8 cellular contexts compared by ENCODE assay signal in the genomic region with DNA sequence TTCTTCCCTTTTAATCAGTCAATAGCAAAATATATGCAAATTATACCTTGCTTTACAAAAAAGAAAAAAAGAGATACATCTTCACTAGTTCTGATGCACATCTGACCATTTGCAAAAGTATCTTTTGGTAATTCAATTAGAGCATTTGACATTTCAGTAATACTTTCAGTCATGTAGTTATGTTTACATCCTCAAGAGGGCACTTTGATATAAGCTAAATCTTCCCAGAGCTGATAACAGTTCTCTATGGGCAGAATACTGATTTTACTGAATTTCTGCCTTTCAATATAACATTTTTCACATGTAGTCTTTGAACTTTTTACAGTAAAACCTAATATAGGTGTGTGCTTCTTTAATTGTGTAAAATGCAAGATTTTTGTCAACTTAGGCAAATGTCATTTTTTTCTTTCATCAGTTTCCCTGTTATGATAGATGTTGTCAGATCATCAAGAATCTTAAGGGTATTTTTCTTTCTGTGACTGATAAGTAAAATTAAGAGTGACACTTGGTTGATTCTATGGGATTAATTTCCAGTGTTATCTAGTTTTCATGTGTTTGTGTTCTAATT.
A peak's percentile ranks its signal among the peaks of the same experiment; 100 is the strongest.
DNase-seq lines count a peak whose midpoint lies in the region; ATAC-seq and TF ChIP-seq lines count a peak whose summit lies in the region.

No MANE protein-coding gene starts in this region.

- peak; percentile 59 for TF ChIP-seq CTCF in fibroblast of pulmonary artery (IDR thresholded peaks at IDR 0.05; ENCODE audit: low read length, missing control alignments)

- no peak for TF ChIP-seq EP300 in Ishikawa (IDR thresholded peaks at IDR 0.05; ENCODE audit: borderline replicate concordance)

- no peak overlapping the region for H3K4me3 Mint-ChIP-seq in stimulated activated naive B cell treated with anti-CD40 and anti-IgM and Interleukin-4, amounts not matched to agents 10 μg/mL and 1 μg/mL and 100 μg/mL, for 72 hours

- ATAC-seq in GM21447 (IDR thresholded peaks at IDR 0.05; ENCODE audit: unreplicated experiment): peak; percentile 84
- peak; percentile 34 to 44 for ATAC-seq in stimulated activated naive B cell treated with anti-CD40 and anti-IgM and Interleukin-4, amounts not matched to agents 10 μg/mL and 1 μg/mL and 100 μg/mL, for 72 hours (replicated peaks)

- H3K36me3 Mint-ChIP-seq in stimulated activated naive B cell treated with anti-CD40 and anti-IgM and Interleukin-4, amounts not matched to agents 10 μg/mL and 1 μg/mL and 100 μg/mL, for 72 hours: no peaks in the 10 kb centered on the region

- no peak overlapping the region for H3K27ac Mint-ChIP-seq in stimulated activated naive B cell treated with anti-CD40 and anti-IgM and Interleukin-4, amounts not matched to agents 10 μg/mL and 1 μg/mL and 100 μg/mL, for 72 hours

- DNase-seq in DMS53 treated with DMSO at 0.1 percent for 48 hours (lab: John Stamatoyannopoulos, UW; ENCODE audit: unreplicated experiment) (peak; percentile 86), RKO (ENCODE audit: low spot score) (peak; percentile 74), fibroblast of pulmonary artery (ENCODE audit: low read depth) (peak; percentile 49), T-helper 1 cell (no peak)
- DNase-seq in stimulated activated naive B cell treated with anti-CD40 and anti-IgM and Interleukin-4, amounts not matched to agents 10 μg/mL and 1 μg/mL and 100 μg/mL, for 72 hours: no peak
- no peak for DNase-seq in stimulated activated CD4-positive, alpha-beta T cell treated with anti-CD3 and anti-CD28 coated beads, Interleukin-4, amount 100 ng/mL, for 1 hour

- H3K4me1 Mint-ChIP-seq in stimulated activated naive B cell treated with anti-CD40 and anti-IgM and Interleukin-4, amounts not matched to agents 10 μg/mL and 1 μg/mL and 100 μg/mL, for 72 hours: no peaks in the 10 kb centered on the region

- no peaks in the 10 kb centered on the region for H3K27me3 Mint-ChIP-seq in stimulated activated naive B cell treated with anti-CD40 and anti-IgM and Interleukin-4, amounts not matched to agents 10 μg/mL and 1 μg/mL and 100 μg/mL, for 72 hours

- no peak overlapping the region for H3K4me3 ChIP-seq in fibroblast of pulmonary artery (replicated peaks; ENCODE audit: low read depth, low read length)

- H3K9me3 Mint-ChIP-seq in stimulated activated naive B cell treated with anti-CD40 and anti-IgM and Interleukin-4, amounts not matched to agents 10 μg/mL and 1 μg/mL and 100 μg/mL, for 72 hours: no peaks in the 10 kb centered on the region

- peak; percentile 74 for TF ChIP-seq RAD21 in Ishikawa (IDR thresholded peaks at IDR 0.05; ENCODE audit: low read depth)

TF ChIP-seq in Ishikawa, 13 proteins besides CTCF, POLR2A, EP300 and RAD21:
- no peak for TF ChIP-seq TCF12 (IDR thresholded peaks at IDR 0.05; ENCODE audit: low read depth)
- TF ChIP-seq, protein P1, sequence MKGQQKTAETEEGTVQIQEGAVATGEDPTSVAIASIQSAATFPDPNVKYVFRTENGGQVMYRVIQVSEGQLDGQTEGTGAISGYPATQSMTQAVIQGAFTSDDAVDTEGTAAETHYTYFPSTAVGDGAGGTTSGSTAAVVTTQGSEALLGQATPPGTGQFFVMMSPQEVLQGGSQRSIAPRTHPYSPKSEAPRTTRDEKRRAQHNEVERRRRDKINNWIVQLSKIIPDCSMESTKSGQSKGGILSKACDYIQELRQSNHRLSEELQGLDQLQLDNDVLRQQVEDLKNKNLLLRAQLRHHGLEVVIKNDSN (IDR thresholded peaks at IDR 0.05): no peak
- no peak for TF ChIP-seq EGR1 (IDR thresholded peaks at IDR 0.05)
- TF ChIP-seq, protein P2, sequence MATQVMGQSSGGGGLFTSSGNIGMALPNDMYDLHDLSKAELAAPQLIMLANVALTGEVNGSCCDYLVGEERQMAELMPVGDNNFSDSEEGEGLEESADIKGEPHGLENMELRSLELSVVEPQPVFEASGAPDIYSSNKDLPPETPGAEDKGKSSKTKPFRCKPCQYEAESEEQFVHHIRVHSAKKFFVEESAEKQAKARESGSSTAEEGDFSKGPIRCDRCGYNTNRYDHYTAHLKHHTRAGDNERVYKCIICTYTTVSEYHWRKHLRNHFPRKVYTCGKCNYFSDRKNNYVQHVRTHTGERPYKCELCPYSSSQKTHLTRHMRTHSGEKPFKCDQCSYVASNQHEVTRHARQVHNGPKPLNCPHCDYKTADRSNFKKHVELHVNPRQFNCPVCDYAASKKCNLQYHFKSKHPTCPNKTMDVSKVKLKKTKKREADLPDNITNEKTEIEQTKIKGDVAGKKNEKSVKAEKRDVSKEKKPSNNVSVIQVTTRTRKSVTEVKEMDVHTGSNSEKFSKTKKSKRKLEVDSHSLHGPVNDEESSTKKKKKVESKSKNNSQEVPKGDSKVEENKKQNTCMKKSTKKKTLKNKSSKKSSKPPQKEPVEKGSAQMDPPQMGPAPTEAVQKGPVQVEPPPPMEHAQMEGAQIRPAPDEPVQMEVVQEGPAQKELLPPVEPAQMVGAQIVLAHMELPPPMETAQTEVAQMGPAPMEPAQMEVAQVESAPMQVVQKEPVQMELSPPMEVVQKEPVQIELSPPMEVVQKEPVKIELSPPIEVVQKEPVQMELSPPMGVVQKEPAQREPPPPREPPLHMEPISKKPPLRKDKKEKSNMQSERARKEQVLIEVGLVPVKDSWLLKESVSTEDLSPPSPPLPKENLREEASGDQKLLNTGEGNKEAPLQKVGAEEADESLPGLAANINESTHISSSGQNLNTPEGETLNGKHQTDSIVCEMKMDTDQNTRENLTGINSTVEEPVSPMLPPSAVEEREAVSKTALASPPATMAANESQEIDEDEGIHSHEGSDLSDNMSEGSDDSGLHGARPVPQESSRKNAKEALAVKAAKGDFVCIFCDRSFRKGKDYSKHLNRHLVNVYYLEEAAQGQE (IDR thresholded peaks at IDR 0.05; ENCODE audit: low read depth): no peak
- no peak for TF ChIP-seq TAF1 (IDR thresholded peaks at IDR 0.05; ENCODE audit: low read depth)
- TF ChIP-seq CREB1 (IDR thresholded peaks at IDR 0.05; ENCODE audit: low read depth): no peak
- TF ChIP-seq CEBPB (IDR thresholded peaks at IDR 0.05): no peak
- TF ChIP-seq YY1 (IDR thresholded peaks at IDR 0.05; ENCODE audit: low read depth): no peak
- no peak for TF ChIP-seq NFIC (IDR thresholded peaks at IDR 0.05)
- TF ChIP-seq, protein P3, sequence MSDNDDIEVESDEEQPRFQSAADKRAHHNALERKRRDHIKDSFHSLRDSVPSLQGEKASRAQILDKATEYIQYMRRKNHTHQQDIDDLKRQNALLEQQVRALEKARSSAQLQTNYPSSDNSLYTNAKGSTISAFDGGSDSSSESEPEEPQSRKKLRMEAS (IDR thresholded peaks at IDR 0.05): no peak
- no peak for TF ChIP-seq FOXM1 (IDR thresholded peaks at IDR 0.05; ENCODE audit: borderline replicate concordance, low read depth)
- TF ChIP-seq ZBTB7A (IDR thresholded peaks at IDR 0.05; ENCODE audit: low read depth): no peak
- no peak for TF ChIP-seq TEAD4 (IDR thresholded peaks at IDR 0.05)

Comparison
In these comparisons a context has a peak if more than half of its experiments do, and no peak if none do; other contexts are left out.
1. DNase-seq: peak in DMS53 treated with DMSO at 0.1 percent for 48 hours (single experiment), RKO (single experiment) and fibroblast of pulmonary artery (single experiment); none in stimulated activated naive B cell treated with anti-CD40 and anti-IgM and Interleukin-4, amounts not matched to agents 10 μg/mL and 1 μg/mL and 100 μg/mL, for 72 hours (single experiment), stimulated activated CD4-positive, alpha-beta T cell treated with anti-CD3 and anti-CD28 coated beads, Interleukin-4, amount 100 ng/mL, for 1 hour (single experiment) and T-helper 1 cell (0 of 5).